ENCODE assay signal across 12 cellular contexts in genomic region chr6:68975064-68975463, GRCh38.
DNase-seq lines count a peak whose midpoint lies in the region; ATAC-seq and TF ChIP-seq lines count a peak whose summit lies in the region.
"Had no signal": no experiment of that assay in that cellular context is flagged by ENCODE, and none has a peak within 500 bp of the region (broad histone marks: within the 10 kb centered on the region; RNA-seq: fewer than 3 reads in every experiment).

No MANE protein-coding gene starts in this region.

- H3K36me3 ChIP-seq in heart left ventricle = no peaks in the 10 kb centered on the region

- CTCF ChIA-PET in activated naive CD4-positive, alpha-beta T cell treated with anti-CD3 and anti-CD28 coated beads for 36 hours (lab: Charles Lee) = no interaction called here

- TF ChIP-seq CTCF in heart left ventricle (IDR thresholded peaks at IDR 0.05) = peak; percentile 11 to 57 (median 44)

- no peak for TF ChIP-seq POLR2A in heart left ventricle (IDR thresholded peaks at IDR 0.05)

- H3K27me3 ChIP-seq in heart left ventricle = no peaks in the 10 kb centered on the region

- no peak overlapping the region for H3K27ac ChIP-seq in heart left ventricle
- H3K27ac ChIP-seq: skin epidermis had no signal

- H3K4me1 Mint-ChIP-seq in activated naive CD4-positive, alpha-beta T cell treated with anti-CD3 and anti-CD28 coated beads for 36 hours (ENCODE audit: low read depth) = no peaks in the 10 kb centered on the region
- H3K4me1 Mint-ChIP-seq: stimulated activated naive CD8-positive, alpha-beta T cell treated with anti-CD3 and anti-CD28 coated beads, Interleukin-15, amount 100 ng/mL, for 72 hours had no signal

- intact Hi-C loops in heart left ventricle (cut with DNase I) = loop anchor here in 5 of 10 donors (5.0 to 10.0 kb wide), 5 partner anchors 160 to 752 kb away; no protein-coding TSS in a partner anchor
- intact Hi-C loops in activated naive CD4-positive, alpha-beta T cell treated with anti-CD3 and anti-CD28 coated beads for 36 hours (cut with micrococcal nuclease) = no loop called here

- no peaks in the 10 kb centered on the region for H3K9me3 Mint-ChIP-seq in activated naive CD4-positive, alpha-beta T cell treated with anti-CD3 and anti-CD28 coated beads for 36 hours
- H3K9me3 Mint-ChIP-seq: activated naive CD4-positive, alpha-beta T cell treated with anti-CD3 and anti-CD28 coated beads, Interleukin-2, amount 50 U/mL, for 72 hours; stimulated activated naive CD8-positive, alpha-beta T cell treated with anti-CD3 and anti-CD28 coated beads, Interleukin-15, amount 100 ng/mL, for 72 hours had no signal

- peaks cover 0 to 8% (median 0%) of the 10 kb centered on the region in 12 donors for H3K4me1 ChIP-seq in heart left ventricle

- H3K4me3 Mint-ChIP-seq in activated naive CD4-positive, alpha-beta T cell treated with anti-CD3 and anti-CD28 coated beads for 36 hours = no peak overlapping the region
- H3K4me3 Mint-ChIP-seq: stimulated activated naive CD8-positive, alpha-beta T cell treated with anti-CD3 and anti-CD28 coated beads, Interleukin-15, amount 100 ng/mL, for 72 hours had no signal

- WGBS in heart left ventricle, 4 donors = 5 to 22% (median 18%) methylated on average over 2 of the region's 2 CpGs

- H3K4me3 ChIP-seq in heart left ventricle = no peak overlapping the region
- H3K4me3 ChIP-seq: skin epidermis had no signal

- H3K9me3 ChIP-seq in heart left ventricle = no peaks in the 10 kb centered on the region

- H3K27ac Mint-ChIP-seq in activated naive CD4-positive, alpha-beta T cell treated with anti-CD3 and anti-CD28 coated beads for 36 hours = no peak overlapping the region
- H3K27ac Mint-ChIP-seq: activated naive CD4-positive, alpha-beta T cell treated with anti-CD3 and anti-CD28 coated beads, Interleukin-2, amount 50 U/mL, for 72 hours; stimulated activated naive CD8-positive, alpha-beta T cell treated with anti-CD3 and anti-CD28 coated beads, Interleukin-15, amount 100 ng/mL, for 72 hours had no signal

- no peaks in the 10 kb centered on the region for H3K27me3 Mint-ChIP-seq in activated naive CD4-positive, alpha-beta T cell treated with anti-CD3 and anti-CD28 coated beads for 36 hours (ENCODE audit: low read depth)
- H3K27me3 Mint-ChIP-seq: stimulated activated naive CD8-positive, alpha-beta T cell treated with anti-CD3 and anti-CD28 coated beads, Interleukin-15, amount 100 ng/mL, for 72 hours had no signal

- peak; percentile 42 for DNase-seq in NCI-H2171 treated with DMSO at 0.1 percent for 48 hours (lab: John Stamatoyannopoulos, UW)
- DNase-seq in NCI-H2171 (lab: John Stamatoyannopoulos, UW) = no peak
- DNase-seq in SHP77 treated with DMSO at 0.1 percent for 48 hours (lab: John Stamatoyannopoulos, UW) = peak; percentile 16
- DNase-seq in heart left ventricle = peak in 4 of 5 donors; percentile 25 to 54 (median 37)
- DNase-seq in stromal cell of bone marrow (ENCODE audit: low read depth) = peak; percentile 2
- no peak for DNase-seq in activated naive CD4-positive, alpha-beta T cell treated with anti-CD3 and anti-CD28 coated beads for 36 hours
- no peak for DNase-seq in HPDE6-E6E7 (ENCODE audit: extremely low spot score)
- DNase-seq: HCEC 1CT; stimulated activated naive CD8-positive, alpha-beta T cell treated with anti-CD3 and anti-CD28 coated beads, Interleukin-15, amount 100 ng/mL, for 72 hours had no signal

- no peaks in the 10 kb centered on the region for H3K36me3 Mint-ChIP-seq in activated naive CD4-positive, alpha-beta T cell treated with anti-CD3 and anti-CD28 coated beads for 36 hours (ENCODE audit: low read depth)
- H3K36me3 Mint-ChIP-seq: activated naive CD4-positive, alpha-beta T cell treated with anti-CD3 and anti-CD28 coated beads, Interleukin-2, amount 50 U/mL, for 72 hours had no signal

- peak; percentile 84 to 93 (median 88) for ATAC-seq in heart left ventricle
- ATAC-seq in HG02610 (IDR thresholded peaks at IDR 0.05; ENCODE audit: unreplicated experiment) = no peak
- ATAC-seq: activated naive CD4-positive, alpha-beta T cell treated with anti-CD3 and anti-CD28 coated beads, Interleukin-2, amount 50 U/mL, for 72 hours; stimulated activated naive CD8-positive, alpha-beta T cell treated with anti-CD3 and anti-CD28 coated beads, Interleukin-15, amount 100 ng/mL, for 72 hours had no signal

Comparison
In these comparisons a context has a peak if more than half of its experiments do, and no peak if none do; other contexts are left out.
1. DNase-seq: peak in NCI-H2171 treated with DMSO at 0.1 percent for 48 hours (single experiment), SHP77 treated with DMSO at 0.1 percent for 48 hours (single experiment), heart left ventricle (4 of 5) and stromal cell of bone marrow (single experiment); none in NCI-H2171 (single experiment), activated naive CD4-positive, alpha-beta T cell treated with anti-CD3 and anti-CD28 coated beads for 36 hours (single experiment) and HPDE6-E6E7 (single experiment).